ENCODE assay signal across 10 cellular contexts in genomic region chr20:18225652-18226051, GRCh38.
DNase-seq lines count a peak whose midpoint lies in the region; ATAC-seq and TF ChIP-seq lines count a peak whose summit lies in the region.
"Had no signal": no experiment of that assay in that cellular context is flagged by ENCODE, and none has a peak within 500 bp of the region (broad histone marks: within the 10 kb centered on the region; RNA-seq: fewer than 3 reads in every experiment).

No MANE protein-coding gene starts in this region.

- DNase-seq in PC-9, result no peak
- peak; percentile 71 for DNase-seq in dermis blood vessel endothelial cell
- DNase-seq in iris pigment epithelial cell (ENCODE audit: low read depth), result peak; percentile 15
- no peak for DNase-seq in thoracic aorta (ENCODE audit: low spot score)
- no peak for DNase-seq in colonic mucosa
- DNase-seq: activated T-cell treated with anti-CD3 and anti-CD28 coated beads for 4 hours; CD8-positive, alpha-beta memory T cell; sigmoid colon had no signal

- no peaks in the 10 kb centered on the region for H3K36me3 ChIP-seq in PC-9 (ENCODE audit: low read depth)
- H3K36me3 ChIP-seq in thoracic aorta, result no peaks in the 10 kb centered on the region
- H3K36me3 ChIP-seq in colonic mucosa, result no peaks in the 10 kb centered on the region
- H3K36me3 ChIP-seq: sigmoid colon had no signal

- H3K79me2 ChIP-seq in PC-9 (ENCODE audit: low read depth), result no peaks in the 10 kb centered on the region

- H3K27ac ChIP-seq in PC-9, result peak overlapping the region; percentile 49
- H3K27ac ChIP-seq in thoracic aorta, result peak overlapping the region in 1 of 2 donors; percentile 42
- no peak overlapping the region for H3K27ac ChIP-seq in colonic mucosa

- peaks cover 30% of the 10 kb centered on the region for H3F3A ChIP-seq in PC-9 (ENCODE audit: insufficient read depth, low read depth)

- peak overlapping the region; percentile 76 for H3K4me2 ChIP-seq in PC-9

- H4K20me1 ChIP-seq in PC-9 (ENCODE audit: insufficient read depth), result no peaks in the 10 kb centered on the region

- CTCF ChIA-PET in PC-9 (lab: Charles Lee), result interaction anchor here (0.6 to 2.4 kb wide), 2 partner anchors 28 to 168 kb away, joined by 3 to 6 read pairs; partner anchors contain the start of gene OVOL2

- ATAC-seq in thoracic aorta (ENCODE audit: insufficient number of reproducible peaks, low FRiP score, low read depth) (no peak), HG02623 (IDR thresholded peaks at IDR 0.05; ENCODE audit: unreplicated experiment) (no peak), GM19328 (IDR thresholded peaks at IDR 0.05; ENCODE audit: unreplicated experiment) (no peak)

- H3K4me1 ChIP-seq in PC-9 (replicated peaks; ENCODE audit: insufficient read depth), result peaks cover 37% of the 10 kb centered on the region
- H3K4me1 ChIP-seq in thoracic aorta (ENCODE audit: control insufficient read depth in 1 of 2, low read depth in 2 of 2), result peaks cover 6 to 20% of the 10 kb centered on the region in 2 donors
- no peaks in the 10 kb centered on the region for H3K4me1 ChIP-seq in colonic mucosa

- H3K4me3 ChIP-seq in PC-9, result peak overlapping the region; percentile 33; the same call in 1 of the 2 replicates
- H3K4me3 ChIP-seq in thoracic aorta, result peak overlapping the region; percentile 39
- no peak overlapping the region for H3K4me3 ChIP-seq in colonic mucosa
- H3K4me3 ChIP-seq: sigmoid colon had no signal

- BruUV-seq in PC-9 (replicated peaks; lab: Mats Ljungman, UMichigan), result no TSS peak

- no peak overlapping the region for H3K9ac ChIP-seq in colonic mucosa (ENCODE audit: low read depth in 2 of 2, low read length in 2 of 2)

- TF ChIP-seq CTCF in PC-9 (conservative IDR thresholded peaks at IDR 0.05), result no peak
- no peak for TF ChIP-seq CTCF in thoracic aorta (IDR thresholded peaks at IDR 0.05)
- no peak for TF ChIP-seq CTCF in colonic mucosa (IDR thresholded peaks at IDR 0.05)

- POLR2A ChIA-PET in PC-9 (lab: Charles Lee; ENCODE audit: unreplicated experiment), result interaction anchor here (0.5 to 1.1 kb wide), 4 partner anchors 15 to 167 kb away, joined by 3 to 17 read pairs (median 4); partner anchors contain the start of gene ZNF133

- no peaks in the 10 kb centered on the region for H3K9me2 ChIP-seq in PC-9 (ENCODE audit: insufficient read depth)

- no peaks in the 10 kb centered on the region for H3K27me3 ChIP-seq in PC-9 (ENCODE audit: insufficient read depth, low read depth)
- H3K27me3 ChIP-seq in thoracic aorta (replicated peaks; ENCODE audit: insufficient read depth), result no peaks in the 10 kb centered on the region
- no peaks in the 10 kb centered on the region for H3K27me3 ChIP-seq in colonic mucosa
- H3K27me3 ChIP-seq: sigmoid colon had no signal

- intact Hi-C loops in PC-9 (cut with micrococcal nuclease; ENCODE audit: unreplicated experiment), result loop anchor here (1.0 kb wide), 3 partner anchors 27 to 51 kb away; no protein-coding TSS in a partner anchor
- intact Hi-C loops in colonic mucosa (cut with DNase I), result no loop called here

- H3K9me3 ChIP-seq in PC-9 (ENCODE audit: insufficient read depth, low read depth) (peaks cover 6% of the 10 kb centered on the region; the same call in 1 of the 2 replicates), thoracic aorta (no peaks in the 10 kb centered on the region), colonic mucosa (no peaks in the 10 kb centered on the region)
- H3K9me3 ChIP-seq: sigmoid colon had no signal

- peak overlapping the region; percentile 61; the same call in 1 of the 2 replicates for H2AFZ ChIP-seq in PC-9

Comparison
In these comparisons a context has a peak if more than half of its experiments do, and no peak if none do; other contexts are left out.
1. DNase-seq: peak in dermis blood vessel endothelial cell (single experiment) and iris pigment epithelial cell (single experiment); none in PC-9 (0 of 2), thoracic aorta (single experiment) and colonic mucosa (single experiment).